ENCODE assay signal across 13 cellular contexts in genomic region chr20:47201074-47201730, GRCh38.
"Had no signal": no experiment of that assay in that cellular context is flagged by ENCODE, and none has a peak within 500 bp of the region (broad histone marks: within the 10 kb centered on the region; RNA-seq: fewer than 3 reads in every experiment).

No MANE protein-coding gene starts in this region.

- H3K4me1 Mint-ChIP-seq: central memory CD8-positive, alpha-beta T cell had no signal

- ATAC-seq: activated T-helper 17 cell treated with anti-CD3 and anti-CD28 coated beads, Interleukin-2, amount 50 U/mL, for 72 hours had no signal

- H3K4me1 ChIP-seq: vagina had no signal

- H3K4me3 ChIP-seq: body of pancreas, skin epidermis, tibial artery, vagina had no signal

- H3K27me3 Mint-ChIP-seq: activated naive CD4-positive, alpha-beta T cell treated with anti-CD3 and anti-CD28 coated beads, Interleukin-2, amount 50 U/mL, for 24 hours; activated T-helper 17 cell treated with anti-CD3 and anti-CD28 coated beads, Interleukin-2, amount 50 U/mL, for 72 hours; central memory CD8-positive, alpha-beta T cell; naive B cell had no signal

- H3K9me3 Mint-ChIP-seq: activated naive CD4-positive, alpha-beta T cell treated with anti-CD3 and anti-CD28 coated beads, Interleukin-2, amount 50 U/mL, for 24 hours; activated T-helper 17 cell treated with anti-CD3 and anti-CD28 coated beads, Interleukin-2, amount 50 U/mL, for 72 hours; central memory CD8-positive, alpha-beta T cell; naive B cell; T-helper 2 cell treated with Interferon-gamma antibody and Interleukin-4, amounts not matched to agents 5 μg/mL and 100 μg/mL, for 36 hours had no signal

- H3K9ac ChIP-seq: parathyroid adenoma had no signal

- H3K27ac Mint-ChIP-seq: activated naive CD4-positive, alpha-beta T cell treated with anti-CD3 and anti-CD28 coated beads, Interleukin-2, amount 50 U/mL, for 24 hours; activated T-helper 17 cell treated with anti-CD3 and anti-CD28 coated beads, Interleukin-2, amount 50 U/mL, for 72 hours; T-helper 2 cell treated with Interferon-gamma antibody and Interleukin-4, amounts not matched to agents 5 μg/mL and 100 μg/mL, for 36 hours had no signal

- DNase-seq: activated CD4-positive, alpha-beta T cell treated with anti-CD3 and anti-CD28 coated beads for 4 hours; effector memory CD4-positive, alpha-beta T cell; naive B cell; tibial artery had no signal

- H3K9me3 ChIP-seq: body of pancreas, tibial artery, vagina had no signal

- H3K27ac ChIP-seq: parathyroid adenoma, skin epidermis, tibial artery, vagina had no signal

- H3K27me3 ChIP-seq: body of pancreas, tibial artery, vagina had no signal

- H3K4me3 Mint-ChIP-seq: activated naive CD4-positive, alpha-beta T cell treated with anti-CD3 and anti-CD28 coated beads, Interleukin-2, amount 50 U/mL, for 24 hours; activated T-helper 17 cell treated with anti-CD3 and anti-CD28 coated beads, Interleukin-2, amount 50 U/mL, for 72 hours; central memory CD8-positive, alpha-beta T cell; mesothelial cell of epicardium; naive B cell; T-helper 2 cell treated with Interferon-gamma antibody and Interleukin-4, amounts not matched to agents 5 μg/mL and 100 μg/mL, for 36 hours had no signal

- H3K36me3 Mint-ChIP-seq: activated naive CD4-positive, alpha-beta T cell treated with anti-CD3 and anti-CD28 coated beads, Interleukin-2, amount 50 U/mL, for 24 hours; naive B cell had no signal

- H3K36me3 ChIP-seq: tibial artery, vagina had no signal

- H2AFZ ChIP-seq: parathyroid adenoma had no signal

- H3K79me2 ChIP-seq: parathyroid adenoma had no signal
